Comparison of ENCODE assay signal across 27 cellular contexts in the genomic region with DNA sequence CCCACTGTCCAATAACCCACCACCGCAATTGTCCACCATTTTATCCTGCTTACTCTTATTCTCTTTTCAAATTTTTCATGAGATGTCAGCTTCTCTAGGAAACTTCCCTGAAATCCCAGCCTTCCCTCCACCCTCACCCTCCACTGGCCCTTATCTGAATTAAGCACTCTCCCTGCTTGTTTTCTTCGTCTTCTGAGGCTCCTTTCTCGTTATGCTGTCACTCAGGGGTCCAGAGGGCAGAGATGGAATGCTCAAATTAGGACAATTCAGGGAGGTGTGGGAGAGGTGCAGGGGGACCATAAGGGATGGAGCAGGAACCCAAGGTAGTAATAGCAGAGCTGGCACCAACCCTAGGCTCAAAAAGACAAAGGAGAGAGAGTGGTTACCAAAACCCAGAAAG.
"Had no signal": no experiment of that assay in that cellular context is flagged by ENCODE, and none has a peak within 500 bp of the region (broad histone marks: within the 10 kb centered on the region; RNA-seq: fewer than 3 reads in every experiment).

No MANE protein-coding gene starts in this region.

- H2AFZ ChIP-seq: neural progenitor cell, parathyroid adenoma had no signal

- H3K9me3 Mint-ChIP-seq: nephron; stimulated activated naive B cell treated with anti-CD40 and anti-IgM and Interleukin-4, amounts not matched to agents 10 μg/mL and 1 μg/mL and 100 μg/mL, for 72 hours; stimulated activated naive CD8-positive, alpha-beta T cell treated with anti-CD3 and anti-CD28 coated beads, Interleukin-15, Interleukin-2, amounts not matched to agents 100 ng/mL and 50 ng/mL, for 24 hours had no signal

- H3K4me3 ChIP-seq: neural progenitor cell, ovary, psoas muscle, right lobe of liver, sigmoid colon, stomach, thoracic aorta, thyroid gland, tibial nerve, upper lobe of left lung, vagina had no signal

- H3K79me2 ChIP-seq: parathyroid adenoma had no signal

- FAIRE-seq: small intestine, urothelium cell line had no signal

- DNase-seq: occipital lobe; ovary; posterior cingulate gyrus; psoas muscle; right cardiac atrium; right lobe of liver; sigmoid colon; small intestine; stimulated activated CD4-positive, alpha-beta T cell treated with anti-CD3 and anti-CD28 coated beads, Interleukin-15, amount 100 ng/mL, for 24 hours; stimulated activated CD4-positive, alpha-beta T cell treated with anti-CD3 and anti-CD28 coated beads, Interleukin-2, amount 100 ng/mL, for 24 hours; stimulated activated CD4-positive, alpha-beta T cell treated with anti-CD3 and anti-CD28 coated beads, Interleukin-2, amount 100 ng/mL, for 48 hours; stimulated activated CD4-positive, alpha-beta T cell treated with anti-CD3 and anti-CD28 coated beads, Interleukin-4, amount 100 ng/mL, for 24 hours; stimulated activated naive B cell treated with anti-CD40 and anti-IgM and Interleukin-4, amounts not matched to agents 10 μg/mL and 1 μg/mL and 100 μg/mL, for 72 hours; stimulated activated naive CD4-positive, alpha-beta T cell treated with Interleukin-2 at 50 U/mL for 16 hours; stomach; thyroid gland; trophoblast cell; upper lobe of left lung had no signal

- H3K4me1 ChIP-seq: neural progenitor cell, parathyroid adenoma, psoas muscle, right lobe of liver had no signal

- H3K27ac ChIP-seq: neural progenitor cell, ovary, parathyroid adenoma, psoas muscle, right lobe of liver, sigmoid colon, stomach, thoracic aorta, thyroid gland, tibial nerve, upper lobe of left lung, vagina had no signal

- H3K27ac Mint-ChIP-seq: nephron; neural progenitor cell; stimulated activated effector memory CD8-positive, alpha-beta T cell treated with anti-CD3 and anti-CD28 coated beads, Interleukin-12 subunit alpha, Interleukin-12 subunit beta, amount 100 ng/mL, for 72 hours; stimulated activated naive B cell treated with anti-CD40 and anti-IgM and Interleukin-4, amounts not matched to agents 10 μg/mL and 1 μg/mL and 100 μg/mL, for 72 hours; stimulated activated naive CD8-positive, alpha-beta T cell treated with anti-CD3 and anti-CD28 coated beads, Interleukin-15, Interleukin-2, amounts not matched to agents 100 ng/mL and 50 ng/mL, for 24 hours had no signal

- H3K4me3 Mint-ChIP-seq: nephron; neural progenitor cell; stimulated activated effector memory CD8-positive, alpha-beta T cell treated with anti-CD3 and anti-CD28 coated beads, Interleukin-12 subunit alpha, Interleukin-12 subunit beta, amount 100 ng/mL, for 72 hours; stimulated activated naive B cell treated with anti-CD40 and anti-IgM and Interleukin-4, amounts not matched to agents 10 μg/mL and 1 μg/mL and 100 μg/mL, for 72 hours; stimulated activated naive CD8-positive, alpha-beta T cell treated with anti-CD3 and anti-CD28 coated beads, Interleukin-15, Interleukin-2, amounts not matched to agents 100 ng/mL and 50 ng/mL, for 24 hours had no signal

- H3K4me1 Mint-ChIP-seq: stimulated activated effector memory CD8-positive, alpha-beta T cell treated with anti-CD3 and anti-CD28 coated beads, Interleukin-12 subunit alpha, Interleukin-12 subunit beta, amount 100 ng/mL, for 72 hours had no signal

- ATAC-seq: psoas muscle; right cardiac atrium; right lobe of liver; stimulated activated effector memory CD8-positive, alpha-beta T cell treated with anti-CD3 and anti-CD28 coated beads, Interleukin-12 subunit alpha, Interleukin-12 subunit beta, amount 100 ng/mL, for 72 hours; stimulated activated naive B cell treated with anti-CD40 and anti-IgM and Interleukin-4, amounts not matched to agents 10 μg/mL and 1 μg/mL and 100 μg/mL, for 72 hours had no signal

- H3K4me2 ChIP-seq: neural progenitor cell had no signal

- H3K36me3 ChIP-seq: neural progenitor cell, ovary, right lobe of liver, sigmoid colon, stomach, thoracic aorta, thyroid gland, tibial nerve, upper lobe of left lung, vagina had no signal

- H3K36me3 Mint-ChIP-seq: neural progenitor cell; stimulated activated effector memory CD8-positive, alpha-beta T cell treated with anti-CD3 and anti-CD28 coated beads, Interleukin-12 subunit alpha, Interleukin-12 subunit beta, amount 100 ng/mL, for 72 hours; stimulated activated naive B cell treated with anti-CD40 and anti-IgM and Interleukin-4, amounts not matched to agents 10 μg/mL and 1 μg/mL and 100 μg/mL, for 72 hours had no signal

- H3K9me3 ChIP-seq: ovary, psoas muscle, right lobe of liver, sigmoid colon, stomach, thoracic aorta, thyroid gland, tibial nerve, upper lobe of left lung, vagina had no signal

- H3K9ac ChIP-seq: neural progenitor cell, parathyroid adenoma had no signal

- H3K27me3 ChIP-seq: ovary, right lobe of liver, sigmoid colon, thyroid gland, tibial nerve, upper lobe of left lung, vagina had no signal
